In genomic region chr16:66175580-66175979, GRCh38 we compare ENCODE assay signal across 21 cellular contexts.
A peak's percentile ranks its signal among the peaks of the same experiment; 100 is the strongest.
DNase-seq lines count a peak whose midpoint lies in the region; TF ChIP-seq lines count a peak whose summit lies in the region.
"Had no signal": no experiment of that assay in that cellular context is flagged by ENCODE, and none has a peak within 500 bp of the region (broad histone marks: within the 10 kb centered on the region; RNA-seq: fewer than 3 reads in every experiment).

No MANE protein-coding gene starts in this region.

- no peak overlapping the region for H4K91ac ChIP-seq in trophoblast cell (ENCODE audit: low read depth, low read length)

- peak overlapping the region in 10 of 11 experiments; percentile 3 to 65 (median 36); a peak in 17 of 22 replicates for H3K9ac ChIP-seq in BLaER1 treated with 17β-estradiol and CSF1 and Interleukin-3, amounts not matched to agents 10 nM and 100 nM
- H3K9ac ChIP-seq in Loucy (ENCODE audit: low read depth, low read length, poor library complexity, severe bottlenecking) (no peak overlapping the region), trophoblast cell (ENCODE audit: low read length) (no peak overlapping the region)

- no peak overlapping the region for H2AK5ac ChIP-seq in trophoblast cell (ENCODE audit: low read length)

- peak overlapping the region in 10 of 11 experiments; percentile 6 to 79 (median 62); a peak in 19 of 22 replicates for H3K27ac ChIP-seq in BLaER1 treated with 17β-estradiol and CSF1 and Interleukin-3, amounts not matched to agents 10 nM and 100 nM
- peak overlapping the region; percentile 37 for H3K27ac ChIP-seq in WERI-Rb-1
- H3K27ac ChIP-seq in neutrophil, result peak overlapping the region; percentile 35
- H3K27ac ChIP-seq in trophoblast cell (ENCODE audit: low read depth, low read length), result no peak overlapping the region
- H3K27ac ChIP-seq: HL-60 had no signal

- no peak overlapping the region for H3K14ac ChIP-seq in trophoblast cell (ENCODE audit: low read length)

- no peaks in the 10 kb centered on the region for H3K27me3 ChIP-seq in BLaER1 treated with 17β-estradiol and CSF1 and Interleukin-3, amounts not matched to agents 10 nM and 100 nM
- H3K27me3 ChIP-seq in Loucy (ENCODE audit: insufficient read depth, low read length, poor library complexity, severe bottlenecking) (no peaks in the 10 kb centered on the region), WERI-Rb-1 (ENCODE audit: insufficient read depth, low read depth, severe bottlenecking) (no peaks in the 10 kb centered on the region), neutrophil (no peaks in the 10 kb centered on the region), trophoblast cell (ENCODE audit: insufficient read depth, low read length) (no peaks in the 10 kb centered on the region)

- no peaks in the 10 kb centered on the region for H4K20me1 ChIP-seq in BLaER1 treated with 17β-estradiol and CSF1 and Interleukin-3, amounts not matched to agents 10 nM and 100 nM
- no peaks in the 10 kb centered on the region for H4K20me1 ChIP-seq in Loucy (ENCODE audit: insufficient read depth, low read length, poor library complexity, severe bottlenecking)

- no peak overlapping the region for H3K18ac ChIP-seq in trophoblast cell (ENCODE audit: low read length)

- no peaks in the 10 kb centered on the region for H3F3A ChIP-seq in Loucy (ENCODE audit: low read depth)

- H3K9me2 ChIP-seq in Loucy (replicated peaks; ENCODE audit: low read depth, low read length), result no peaks in the 10 kb centered on the region

- no CpG with 5 or more reads among the region's 4 CpGs for WGBS in trophoblast cell (ENCODE audit: extremely low coverage, insufficient coverage, insufficient read length)

- H3K36me3 ChIP-seq in BLaER1 treated with 17β-estradiol and CSF1 and Interleukin-3, amounts not matched to agents 10 nM and 100 nM, result peaks cover 0 to 10% (median 0%) of the 10 kb centered on the region in 11 experiments; a peak in 3 of 22 replicates
- H3K36me3 ChIP-seq in Loucy (ENCODE audit: insufficient read depth, low read length), result no peaks in the 10 kb centered on the region
- H3K36me3 ChIP-seq in WERI-Rb-1, result no peaks in the 10 kb centered on the region
- H3K36me3 ChIP-seq in neutrophil, result no peaks in the 10 kb centered on the region
- H3K36me3 ChIP-seq in trophoblast cell (ENCODE audit: control insufficient read depth in 1 of 2, insufficient read depth in 2 of 2, low read length in 2 of 2), result no peaks in the 10 kb centered on the region

- TF ChIP-seq CTCF in Loucy (conservative IDR thresholded peaks at IDR 0.05; ENCODE audit: low read length) (no peak), WERI-Rb-1 (IDR thresholded peaks at IDR 0.05; ENCODE audit: low read depth, low read length) (no peak), neutrophil (IDR thresholded peaks at IDR 0.05) (no peak), chondrocyte (IDR thresholded peaks at IDR 0.05) (no peak)

- peaks cover 10% of the 10 kb centered on the region for H3K4me1 Mint-ChIP-seq in chondrocyte (ENCODE audit: low read depth)

- H3K23ac ChIP-seq in trophoblast cell (ENCODE audit: low read length), result no peak overlapping the region

- peak overlapping the region; percentile 42 to 74 (median 60) for H3K4me2 ChIP-seq in BLaER1 treated with 17β-estradiol and CSF1 and Interleukin-3, amounts not matched to agents 10 nM and 100 nM
- H3K4me2 ChIP-seq in Loucy (ENCODE audit: low read depth, low read length, poor library complexity, severe bottlenecking), result no peak overlapping the region
- no peak overlapping the region for H3K4me2 ChIP-seq in trophoblast cell (ENCODE audit: low read length)

- H2BK120ac ChIP-seq in trophoblast cell (ENCODE audit: insufficient read depth, low read length, poor library complexity), result no peak overlapping the region

- no peaks in the 10 kb centered on the region for H3K27me3 Mint-ChIP-seq in chondrocyte (ENCODE audit: low read depth)

- H3K36me3 Mint-ChIP-seq in chondrocyte (ENCODE audit: low read depth), result peaks cover 2% of the 10 kb centered on the region

- peaks cover 15 to 33% (median 27%) of the 10 kb centered on the region in 10 experiments for H3K4me1 ChIP-seq in BLaER1 treated with 17β-estradiol and CSF1 and Interleukin-3, amounts not matched to agents 10 nM and 100 nM
- H3K4me1 ChIP-seq in Loucy (ENCODE audit: insufficient read depth, low read length, poor library complexity, severe bottlenecking) (no peaks in the 10 kb centered on the region), neutrophil (ENCODE audit: control insufficient read depth in 1 of 2, insufficient read depth in 1 of 2, low read depth in 1 of 2, low read length in 1 of 2) (no peaks in the 10 kb centered on the region), trophoblast cell (ENCODE audit: control insufficient read depth in 1 of 2, insufficient read depth in 2 of 2, low read length in 2 of 2) (no peaks in the 10 kb centered on the region)
- H3K4me1 ChIP-seq: Caco-2 had no signal

- H3K4me3 Mint-ChIP-seq in chondrocyte (ENCODE audit: unreplicated experiment), result no peak overlapping the region
- H3K4me3 Mint-ChIP-seq: CD4-positive, alpha-beta T cell; H9 had no signal

- no peak overlapping the region for H4K12ac ChIP-seq in trophoblast cell (ENCODE audit: low read depth, low read length)

- DNase-seq in WERI-Rb-1 (peak; percentile 70), trophoblast cell (no peak), chondrocyte (ENCODE audit: low spot score) (no peak)
- DNase-seq in stimulated activated CD4-positive, alpha-beta T cell treated with anti-CD3 and anti-CD28 coated beads, Interleukin-4, amount 100 ng/mL, for 24 hours, result no peak
- DNase-seq: ACHN; AML-193; Caco-2; CD4-positive, alpha-beta T cell; DMS153; GF-D8; H9; IMR-90; NCI-H1694 treated with DMSO at 0.1 percent for 48 hours; NCI-H2107; NCI-H226; NCI-H526 treated with DMSO at 0.1 percent for 48 hours had no signal

- H4K8ac ChIP-seq in trophoblast cell (ENCODE audit: low read depth, low read length), result no peak overlapping the region

- no peaks in the 10 kb centered on the region for H3K79me1 ChIP-seq in trophoblast cell (ENCODE audit: low read length)

- H2AFZ ChIP-seq in Loucy (ENCODE audit: low read length) (peak overlapping the region; percentile 11; the same call in 1 of the 2 replicates), trophoblast cell (ENCODE audit: insufficient read depth, low read length, poor library complexity) (no peak overlapping the region)

- peaks cover 26 to 41% (median 30%) of the 10 kb centered on the region in 11 experiments for H3K9me3 ChIP-seq in BLaER1 treated with 17β-estradiol and CSF1 and Interleukin-3, amounts not matched to agents 10 nM and 100 nM (replicated peaks in 1 of 11)
- H3K9me3 ChIP-seq in Loucy (ENCODE audit: insufficient read depth, low read depth, low read length) (peaks cover 11% of the 10 kb centered on the region; the same call in 1 of the 2 replicates), WERI-Rb-1 (ENCODE audit: severe bottlenecking) (peaks cover 11% of the 10 kb centered on the region), neutrophil (peaks cover 4% of the 10 kb centered on the region), trophoblast cell (ENCODE audit: insufficient read depth, low read depth, low read length) (peaks cover 3% of the 10 kb centered on the region)
- H3K9me3 ChIP-seq: Caco-2 had no signal

- H3K4ac ChIP-seq in trophoblast cell (ENCODE audit: low read depth, low read length), result no peak overlapping the region

- H3K4me3 ChIP-seq in BLaER1 treated with 17β-estradiol and CSF1 and Interleukin-3, amounts not matched to agents 10 nM and 100 nM, result no peak overlapping the region
- no peak overlapping the region for H3K4me3 ChIP-seq in Loucy (ENCODE audit: low read length, poor library complexity, severe bottlenecking)
- no peak overlapping the region for H3K4me3 ChIP-seq in WERI-Rb-1 (ENCODE audit: low read depth, low read length)
- H3K4me3 ChIP-seq in neutrophil (ENCODE audit: low read depth in 1 of 2, low read length in 1 of 2), result no peak overlapping the region
- H3K4me3 ChIP-seq in trophoblast cell (ENCODE audit: low read depth, low read length), result no peak overlapping the region
- H3K4me3 ChIP-seq: GM12878 had no signal

- no peak overlapping the region for H2BK5ac ChIP-seq in trophoblast cell (ENCODE audit: low read depth, low read length, poor library complexity)

- H3K79me2 ChIP-seq in Loucy (ENCODE audit: insufficient read depth, low read length) (no peaks in the 10 kb centered on the region), trophoblast cell (ENCODE audit: control insufficient read depth, insufficient read depth, low read length, poor library complexity) (no peaks in the 10 kb centered on the region)

- H2BK12ac ChIP-seq in trophoblast cell (ENCODE audit: low read length), result no peak overlapping the region

- H3K9me3 Mint-ChIP-seq in chondrocyte (ENCODE audit: low read depth), result peaks cover 8% of the 10 kb centered on the region
- H3K9me3 Mint-ChIP-seq: CD4-positive, alpha-beta T cell had no signal

- no peak overlapping the region for H3K27ac Mint-ChIP-seq in chondrocyte (ENCODE audit: unreplicated experiment)
- H3K27ac Mint-ChIP-seq: CD4-positive, alpha-beta T cell; H9 had no signal

Comparison
In these comparisons a context has a peak if more than half of its experiments do, and no peak if none do; other contexts are left out.
1. H3K4me2 ChIP-seq: peak in BLaER1 treated with 17β-estradiol and CSF1 and Interleukin-3, amounts not matched to agents 10 nM and 100 nM (11 of 11); none in Loucy (single experiment) and trophoblast cell (single experiment).
2. H3K9ac ChIP-seq: peak in BLaER1 treated with 17β-estradiol and CSF1 and Interleukin-3, amounts not matched to agents 10 nM and 100 nM (10 of 11); none in Loucy (single experiment) and trophoblast cell (single experiment).